ENCODE assay signal across 9 cellular contexts in the genomic region with DNA sequence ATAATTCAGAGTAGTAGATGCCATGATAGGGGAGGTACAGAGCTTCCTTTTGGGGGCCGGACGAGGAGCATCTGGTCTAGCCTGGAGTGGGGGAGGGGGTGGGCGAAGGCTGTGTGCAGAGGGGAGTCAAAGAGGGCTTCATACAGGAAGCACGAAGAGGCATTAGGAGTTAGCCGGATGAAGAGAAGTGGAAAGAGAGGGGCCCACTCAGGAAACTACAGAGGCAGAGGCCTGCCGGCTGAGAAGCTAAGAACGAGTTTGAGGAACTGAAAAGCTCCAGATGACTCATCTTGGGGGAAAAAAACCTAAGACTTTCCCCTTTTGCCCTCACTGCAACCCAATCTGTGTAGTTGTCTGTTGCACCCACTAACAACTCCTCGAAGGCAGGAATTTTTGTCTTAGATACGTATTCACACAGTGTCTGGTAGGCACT. TPM values are rescaled to one million over a fixed set of nuclear protein-coding genes. Genes with fewer than 3 reads are reported as not detected.
A peak's percentile ranks its signal among the peaks of the same experiment; 100 is the strongest.
DNase-seq lines count a peak whose midpoint lies in the region; ATAC-seq and TF ChIP-seq lines count a peak whose summit lies in the region.
"Had no signal": no experiment of that assay in that cellular context is flagged by ENCODE, and none has a peak within 500 bp of the region (broad histone marks: within the 10 kb centered on the region; RNA-seq: fewer than 3 reads in every experiment).

No MANE protein-coding gene starts in this region.

- CTCF ChIA-PET in Panc1 (lab: Charles Lee) = interaction anchor here (0.6 to 0.7 kb wide), 3 partner anchors 34 to 440 kb away, joined by 4 read pairs; partner anchors contain the start of gene ZNF318

- peak overlapping the region; percentile 82 to 97 for H3K4me3 ChIP-seq in Panc1 (ENCODE audit: low read depth in 2 of 2, low read length in 2 of 2)
- peak overlapping the region; percentile 48 to 89 (median 78) for H3K4me3 ChIP-seq in heart right ventricle

- peaks cover 45% of the 10 kb centered on the region for H3K4me1 Mint-ChIP-seq in activated naive CD4-positive, alpha-beta T cell treated with anti-CD3 and anti-CD28 coated beads, Interleukin-2, amount 50 U/mL, for 24 hours

- POLR2A ChIA-PET in Panc1 (lab: Charles Lee) = interaction anchor here (0.5 to 0.7 kb wide), 2 partner anchors 26 to 212 kb away, joined by 5 to 7 read pairs; no protein-coding TSS in a partner anchor

- H3K36me3 Mint-ChIP-seq in activated naive CD4-positive, alpha-beta T cell treated with anti-CD3 and anti-CD28 coated beads, Interleukin-2, amount 50 U/mL, for 24 hours = peaks cover 18% of the 10 kb centered on the region

- H3K27me3 Mint-ChIP-seq in activated naive CD4-positive, alpha-beta T cell treated with anti-CD3 and anti-CD28 coated beads, Interleukin-2, amount 50 U/mL, for 24 hours = no peaks in the 10 kb centered on the region

- peak overlapping the region; percentile 98 for H3K27ac ChIP-seq in Panc1 (ENCODE audit: low read length)
- H3K27ac ChIP-seq in heart right ventricle = peak overlapping the region; percentile 74 to 96 (median 93)

- H3K4me1 ChIP-seq in Panc1 (ENCODE audit: control insufficient read depth, insufficient read depth, low read length) (peaks cover 9% of the 10 kb centered on the region; the same call in 1 of the 2 replicates), heart right ventricle (peaks cover 0 to 59% (median 18%) of the 10 kb centered on the region in 9 donors)

- no TSS peak for BruUV-seq in Panc1 (replicated peaks; lab: Mats Ljungman, UMichigan)

- peak; percentile 58 for DNase-seq in Ammon's horn (ENCODE audit: low spot score)
- peak; percentile 1 for DNase-seq in Panc1 (ENCODE audit: low read depth, low spot score)
- DNase-seq in heart right ventricle = peak in 1 of 2 donors; percentile 26
- DNase-seq in sciatic nerve (ENCODE audit: low spot score) = peak; percentile 65
- DNase-seq in NCI-H2227 (lab: John Stamatoyannopoulos, UW; ENCODE audit: unreplicated experiment) = no peak

- peak overlapping the region; percentile 93 for H3K4me3 Mint-ChIP-seq in activated naive CD4-positive, alpha-beta T cell treated with anti-CD3 and anti-CD28 coated beads, Interleukin-2, amount 50 U/mL, for 24 hours

- TF ChIP-seq CTCF in Panc1 (IDR thresholded peaks at IDR 0.05) (no peak), heart right ventricle (IDR thresholded peaks at IDR 0.05) (no peak)

- WGBS in heart right ventricle, 2 donors = 3 to 4% methylated on average over 9 of the region's 9 CpGs

- intact Hi-C loops in Panc1 (cut with micrococcal nuclease; ENCODE audit: unreplicated experiment) = no loop called here
- intact Hi-C loops in heart right ventricle (cut with DNase I) = loop anchor here in 3 of 10 donors (1.0 to 10.0 kb wide), 4 partner anchors 42 to 129 kb away; partner anchors contain the start of genes KLC4 (in 2 of the 3), MRPL2 (in 2 of the 3), CUL7 (in 1 of the 3) and PEX6 (in 1 of the 3)
- intact Hi-C loops in sciatic nerve (cut with DNase I) = no loop called here

- peaks cover 2% of the 10 kb centered on the region; the same call in 1 of the 2 replicates for H3K36me3 ChIP-seq in Panc1 (ENCODE audit: control insufficient read depth, insufficient read depth, low read length)
- peaks cover 0 to 25% (median 4%) of the 10 kb centered on the region in 9 donors for H3K36me3 ChIP-seq in heart right ventricle

- ATAC-seq in GM18907 (IDR thresholded peaks at IDR 0.05; ENCODE audit: unreplicated experiment) = peak; percentile 55
- ATAC-seq in HG03159 (IDR thresholded peaks at IDR 0.05; ENCODE audit: unreplicated experiment) = peak; percentile 62
- ATAC-seq in Panc1 = peak; percentile 5; the same call in 1 of the 2 replicates
- peak; percentile 6 to 21 (median 16) for ATAC-seq in heart right ventricle
- ATAC-seq in sciatic nerve = peak; percentile 25

- peak overlapping the region; percentile 92 for H3K27ac Mint-ChIP-seq in activated naive CD4-positive, alpha-beta T cell treated with anti-CD3 and anti-CD28 coated beads, Interleukin-2, amount 50 U/mL, for 24 hours

- H3K27me3 ChIP-seq in Panc1 (ENCODE audit: control insufficient read depth, insufficient read depth, low read length) = no peaks in the 10 kb centered on the region
- H3K27me3 ChIP-seq in heart right ventricle = peaks cover 0 to 6% (median 0%) of the 10 kb centered on the region in 7 donors

- H3K9me3 Mint-ChIP-seq in activated naive CD4-positive, alpha-beta T cell treated with anti-CD3 and anti-CD28 coated beads, Interleukin-2, amount 50 U/mL, for 24 hours = no peaks in the 10 kb centered on the region

- H3K9me3 ChIP-seq in Panc1 (ENCODE audit: control insufficient read depth, insufficient read depth, low read depth, low read length) (no peaks in the 10 kb centered on the region), heart right ventricle (no peaks in the 10 kb centered on the region)

- in situ Hi-C loops in Panc1 (cut with HindIII; ENCODE audit: low pct_unique_long_range_greater_than_20kb, low sequenced_read_pairs) = no loop called here

RNA-seq across cellular contexts. Expression of gene CNPY3, which starts 0.7 kb away (rescaled TPM):
- total RNA-seq in Panc1 (2021; ENCODE audit: unreplicated experiment) (72.8 TPM), heart right ventricle (10 to 100 TPM; 10.4 to 37.1 (median 15.9) TPM), sciatic nerve (44.9 TPM)
- 110 TPM for polyA plus RNA-seq in Panc1 (2012; ENCODE audit: insufficient read length)
- polyA plus RNA-seq in heart right ventricle = 10 to 100 TPM; 15.4 to 40.4 TPM

RNA-seq across cellular contexts. Expression of gene PTCRA, which starts 14.1 kb away (rescaled TPM):
- total RNA-seq in Panc1 (2021; ENCODE audit: unreplicated experiment) = not detected
- polyA plus RNA-seq in Panc1 (2012; ENCODE audit: insufficient read length) = not detected
- total RNA-seq in heart right ventricle = not detected
- under 1 TPM in 1 of 2 donors, not detected in 1; 0.09 TPM for polyA plus RNA-seq in heart right ventricle
- total RNA-seq in sciatic nerve = 0.40 TPM
- total RNA-seq: T-helper 2 cell treated with Interferon-gamma antibody and Interleukin-4, amounts not matched to agents 100 ng/mL and 5 ng/mL, for 36 hours had no signal

RNA-seq across cellular contexts. Expression of gene GNMT, which starts 30.6 kb away (rescaled TPM):
- 0.72 TPM for total RNA-seq in Panc1 (2021; ENCODE audit: unreplicated experiment)
- 0.41 TPM for polyA plus RNA-seq in Panc1 (2012; ENCODE audit: insufficient read length)
- 10 to 100 TPM in 1 of 10 donors, 1 to 10 TPM in 2, under 1 TPM in 7; 0.26 to 10.9 (median 0.71) TPM for total RNA-seq in heart right ventricle
- 1 to 10 TPM; 2.6 to 6.8 TPM for polyA plus RNA-seq in heart right ventricle
- 1.8 TPM for total RNA-seq in sciatic nerve

RNA-seq across cellular contexts. Expression of gene PEX6, which starts 49.0 kb away (rescaled TPM):
- total RNA-seq in Panc1 (2021; ENCODE audit: unreplicated experiment) = 21.7 TPM
- polyA plus RNA-seq in Panc1 (2012; ENCODE audit: insufficient read length) = 20.8 TPM
- total RNA-seq in heart right ventricle = 10 to 100 TPM; 11.2 to 32.6 (median 17.2) TPM
- polyA plus RNA-seq in heart right ventricle = 10 to 100 TPM in 1 of 2 donors, 1 to 10 TPM in 1; 9.1 to 16.9 TPM
- total RNA-seq in sciatic nerve = 20.4 TPM

RNA-seq across cellular contexts. Expression of gene RPL7L1, which starts 50.5 kb away (rescaled TPM):
- total RNA-seq in Panc1 (2021; ENCODE audit: unreplicated experiment) = 109 TPM
- 65.9 TPM for polyA plus RNA-seq in Panc1 (2012; ENCODE audit: insufficient read length)
- total RNA-seq in heart right ventricle = 10 to 100 TPM; 39.2 to 52.5 (median 44.7) TPM
- polyA plus RNA-seq in heart right ventricle = 10 to 100 TPM; 23.7 to 45.9 TPM
- total RNA-seq in sciatic nerve = 51.6 TPM

Comparison
In these comparisons a context has a peak if more than half of its experiments do, and no peak if none do; other contexts are left out.
1. ATAC-seq: peak in every context shown above with its lines; median percentile 62 in HG03159; 55 in GM18907; 25 in sciatic nerve; 16 in heart right ventricle; 5 in Panc1.